ENCODE assay signal across 8 cellular contexts in genomic region chr9:133347515-133347984, GRCh38. TPM values are rescaled to one million over a fixed set of nuclear protein-coding genes. Genes with fewer than 3 reads are reported as not detected.
DNase-seq lines count a peak whose midpoint lies in the region; ATAC-seq and TF ChIP-seq lines count a peak whose summit lies in the region.

No MANE protein-coding gene starts in this region.

- TF ChIP-seq CTCF in endodermal cell (conservative IDR thresholded peaks at IDR 0.05), result peak; percentile 7

- H3K27ac ChIP-seq in endodermal cell (ENCODE audit: low read depth, low read length) (peak overlapping the region; percentile 63), muscle layer of duodenum (ENCODE audit: low read length) (peak overlapping the region; percentile 39)

- no peaks in the 10 kb centered on the region for H3K9me3 ChIP-seq in endodermal cell (ENCODE audit: control insufficient read depth, low read length)
- no peaks in the 10 kb centered on the region for H3K9me3 ChIP-seq in muscle layer of duodenum (ENCODE audit: control insufficient read depth in 1 of 2, low read length in 2 of 2)

- H3K27me3 ChIP-seq in endodermal cell (ENCODE audit: control insufficient read depth, insufficient read depth, low read length, poor library complexity, severe bottlenecking) (no peaks in the 10 kb centered on the region), muscle layer of duodenum (ENCODE audit: low read depth, low read length) (no peaks in the 10 kb centered on the region)

- peaks cover 80% of the 10 kb centered on the region for H3K36me3 Mint-ChIP-seq in endodermal cell (ENCODE audit: low read depth)

- 0% methylated on average over 3 to 36 of the region's 41 CpGs for WGBS in endodermal cell (ENCODE audit: insufficient coverage in 1 of 2, insufficient read length in 1 of 2), 2 experiments

- H3K4me1 ChIP-seq in endodermal cell (ENCODE audit: control insufficient read depth, insufficient read depth, low read length) (no peaks in the 10 kb centered on the region), muscle layer of duodenum (ENCODE audit: control insufficient read depth in 1 of 2, insufficient read depth in 2 of 2, low read length in 2 of 2) (peaks cover 13 to 26% of the 10 kb centered on the region in 2 donors)

- no peaks in the 10 kb centered on the region for H3K27me3 Mint-ChIP-seq in endodermal cell (ENCODE audit: insufficient read depth)

- H3K4me3 ChIP-seq in endodermal cell (ENCODE audit: low read length) (peak overlapping the region; percentile 86), muscle layer of duodenum (ENCODE audit: low read depth in 1 of 2, low read length in 2 of 2) (peak overlapping the region; percentile 87 to 89)

- H3K4me1 Mint-ChIP-seq in endodermal cell, result peaks cover 24% of the 10 kb centered on the region

- peak; percentile 28 for DNase-seq in COR-L47 (lab: John Stamatoyannopoulos, UW)
- peak in 3 of 5 experiments; percentile 32 to 59 (median 47) for DNase-seq in T-helper 2 cell
- peak; percentile 75 for DNase-seq in endodermal cell
- DNase-seq in GF-D8 (lab: John Stamatoyannopoulos, UW), result no peak
- DNase-seq in GOT3 (lab: John Stamatoyannopoulos, UW), result no peak

- peak overlapping the region; percentile 98 for H3K4me3 Mint-ChIP-seq in endodermal cell

- no peaks in the 10 kb centered on the region for H3K9me3 Mint-ChIP-seq in endodermal cell

- peak overlapping the region; percentile 98 for H3K9ac ChIP-seq in endodermal cell (ENCODE audit: extremely low read depth, low read length, poor library complexity, severe bottlenecking)

- peak overlapping the region; percentile 99 for H3K27ac Mint-ChIP-seq in endodermal cell

- H3K36me3 ChIP-seq in endodermal cell (ENCODE audit: control insufficient read depth, insufficient read depth, low read length), result peaks cover 75% of the 10 kb centered on the region
- peaks cover 57 to 64% of the 10 kb centered on the region in 2 donors for H3K36me3 ChIP-seq in muscle layer of duodenum (ENCODE audit: control insufficient read depth in 1 of 2, insufficient read depth in 2 of 2, low read length in 2 of 2)

- ATAC-seq in GM19395 (IDR thresholded peaks at IDR 0.05; ENCODE audit: unreplicated experiment) (peak; percentile 30), HG03439 (IDR thresholded peaks at IDR 0.05; ENCODE audit: unreplicated experiment) (peak; percentile 28)

RNA-seq across cellular contexts. Expression of gene MED22, which starts 0.4 kb away (rescaled TPM):
- total RNA-seq in endodermal cell, result 10 to 100 TPM; 54.6 to 57.3 TPM
- polyA plus RNA-seq in endodermal cell (2013, experiment 1 of 2), result 38.4 TPM
- polyA plus RNA-seq in endodermal cell (2013, experiment 2 of 2), result 36.6 TPM

RNA-seq across cellular contexts. Expression of gene RPL7A, which starts 0.5 kb away (rescaled TPM):
- total RNA-seq in endodermal cell, result 1,000 to 10,000 TPM; 2,418 to 2,634 TPM
- polyA plus RNA-seq in endodermal cell (2013, experiment 1 of 2), result 2,489 TPM
- 2,405 TPM for polyA plus RNA-seq in endodermal cell (2013, experiment 2 of 2)

RNA-seq across cellular contexts. Expression of gene SURF1, which starts 8.7 kb away (rescaled TPM):
- 10 to 100 TPM; 45.1 to 54.4 TPM for total RNA-seq in endodermal cell
- polyA plus RNA-seq in endodermal cell (2013, experiment 1 of 2), result 40.7 TPM
- polyA plus RNA-seq in endodermal cell (2013, experiment 2 of 2), result 33.0 TPM

RNA-seq across cellular contexts. Expression of gene SURF2, which starts 8.8 kb away (rescaled TPM):
- total RNA-seq in endodermal cell, result 10 to 100 TPM; 18.0 to 25.9 TPM
- 25.5 TPM for polyA plus RNA-seq in endodermal cell (2013, experiment 1 of 2)
- 25.3 TPM for polyA plus RNA-seq in endodermal cell (2013, experiment 2 of 2)

RNA-seq across cellular contexts. Expression of gene SURF6, which starts 11.6 kb away (rescaled TPM):
- total RNA-seq in endodermal cell, result 10 to 100 TPM; 22.9 to 27.5 TPM
- 18.8 TPM for polyA plus RNA-seq in endodermal cell (2013, experiment 1 of 2)
- polyA plus RNA-seq in endodermal cell (2013, experiment 2 of 2), result 16.6 TPM

Comparison
In these comparisons a context has a peak if more than half of its experiments do, and no peak if none do; other contexts are left out.
1. DNase-seq: peak in COR-L47 (single experiment), T-helper 2 cell (3 of 5) and endodermal cell (single experiment); none in GF-D8 (single experiment) and GOT3 (single experiment).